8 cellular contexts compared by ENCODE assay signal in genomic region chr3:140736863-140737460, GRCh38. TPM values are rescaled to one million over a fixed set of nuclear protein-coding genes. Genes with fewer than 3 reads are reported as not detected.
DNase-seq lines count a peak whose midpoint lies in the region; FAIRE-seq and TF ChIP-seq lines count a peak whose summit lies in the region.

No MANE protein-coding gene starts in this region.

- no peaks in the 10 kb centered on the region for H3K9me3 ChIP-seq in right atrium auricular region
- no peaks in the 10 kb centered on the region for H3K9me3 ChIP-seq in small intestine (ENCODE audit: control insufficient read depth, low read depth)
- H3K9me3 ChIP-seq in effector memory CD4-positive, alpha-beta T cell (ENCODE audit: control insufficient read depth, low read length), result no peaks in the 10 kb centered on the region

- no peak overlapping the region for H3K4me3 ChIP-seq in GM12865 (ENCODE audit: low read depth, low read length)
- H3K4me3 ChIP-seq in right atrium auricular region, result no peak overlapping the region
- H3K4me3 ChIP-seq in small intestine (ENCODE audit: low read depth in 1 of 2, low read length in 2 of 2), result no peak overlapping the region
- no peak overlapping the region for H3K4me3 ChIP-seq in effector memory CD4-positive, alpha-beta T cell (ENCODE audit: insufficient read depth, low read depth, low read length, poor library complexity, severe bottlenecking)

- no peaks in the 10 kb centered on the region for H3K4me1 Mint-ChIP-seq in activated naive CD8-positive, alpha-beta T cell treated with anti-CD3 and anti-CD28 coated beads for 36 hours
- H3K4me1 Mint-ChIP-seq in activated T-helper 2 cell treated with anti-CD3 and anti-CD28 coated beads, Interferon-gamma antibody, Interleukin-2, Interleukin-4, amounts not matched to agents 10 μg/mL and 5 μg/mL and 100 μg/mL, durations not matched to agents 14 hours and 24 hours and 36 hours (ENCODE audit: low read depth), result no peaks in the 10 kb centered on the region

- WGBS in small intestine, 3 donors, result 39 to 48% (median 43%) methylated on average over 5 of the region's 5 CpGs

- no peaks in the 10 kb centered on the region for H3K4me1 ChIP-seq in right atrium auricular region
- H3K4me1 ChIP-seq in small intestine (ENCODE audit: control insufficient read depth in 2 of 2, insufficient read depth in 1 of 2, low read depth in 1 of 2, low read length in 1 of 2), result no peaks in the 10 kb centered on the region
- H3K4me1 ChIP-seq in effector memory CD4-positive, alpha-beta T cell (ENCODE audit: control insufficient read depth, insufficient read depth, low read length, poor library complexity, severe bottlenecking), result no peaks in the 10 kb centered on the region

- no peak overlapping the region for H3K4me3 Mint-ChIP-seq in activated naive CD8-positive, alpha-beta T cell treated with anti-CD3 and anti-CD28 coated beads for 36 hours
- no peak overlapping the region for H3K4me3 Mint-ChIP-seq in activated T-helper 2 cell treated with anti-CD3 and anti-CD28 coated beads, Interferon-gamma antibody, Interleukin-2, Interleukin-4, amounts not matched to agents 10 μg/mL and 5 μg/mL and 100 μg/mL, durations not matched to agents 14 hours and 24 hours and 36 hours (ENCODE audit: low read depth)

- no peaks in the 10 kb centered on the region for H3K9me3 Mint-ChIP-seq in activated naive CD8-positive, alpha-beta T cell treated with anti-CD3 and anti-CD28 coated beads for 36 hours
- no peaks in the 10 kb centered on the region for H3K9me3 Mint-ChIP-seq in activated T-helper 2 cell treated with anti-CD3 and anti-CD28 coated beads, Interferon-gamma antibody, Interleukin-2, Interleukin-4, amounts not matched to agents 10 μg/mL and 5 μg/mL and 100 μg/mL, durations not matched to agents 14 hours and 24 hours and 36 hours

- DNase-seq in GM12865 (ENCODE audit: low read depth) (peak; percentile 27), NCI-H1105 (lab: John Stamatoyannopoulos, UW) (peak; percentile 61), right atrium auricular region (ENCODE audit: low spot score) (peak; percentile 66), small intestine (peak; percentile 5)
- peak; percentile 7 for DNase-seq in activated naive CD8-positive, alpha-beta T cell treated with anti-CD3 and anti-CD28 coated beads for 36 hours
- no peak for DNase-seq in activated T-helper 2 cell treated with anti-CD3 and anti-CD28 coated beads, Interferon-gamma antibody, Interleukin-2, Interleukin-4, amounts not matched to agents 10 μg/mL and 5 μg/mL and 100 μg/mL, durations not matched to agents 14 hours and 24 hours and 36 hours (ENCODE audit: low spot score)
- no peak for DNase-seq in effector memory CD4-positive, alpha-beta T cell

- TF ChIP-seq CTCF in 22Rv1 (IDR thresholded peaks at IDR 0.05), result peak; percentile 42
- TF ChIP-seq CTCF in GM12865 (IDR thresholded peaks at IDR 0.05; ENCODE audit: insufficient read depth, low read depth, low read length, missing control alignments), result peak; percentile 37
- peak; percentile 35 to 72 for TF ChIP-seq CTCF in right atrium auricular region (IDR thresholded peaks at IDR 0.05)

- H3K36me3 Mint-ChIP-seq in activated naive CD8-positive, alpha-beta T cell treated with anti-CD3 and anti-CD28 coated beads for 36 hours, result no peaks in the 10 kb centered on the region
- H3K36me3 Mint-ChIP-seq in activated T-helper 2 cell treated with anti-CD3 and anti-CD28 coated beads, Interferon-gamma antibody, Interleukin-2, Interleukin-4, amounts not matched to agents 10 μg/mL and 5 μg/mL and 100 μg/mL, durations not matched to agents 14 hours and 24 hours and 36 hours (ENCODE audit: low read depth), result no peaks in the 10 kb centered on the region

- intact Hi-C loops in activated T-helper 2 cell treated with anti-CD3 and anti-CD28 coated beads, Interferon-gamma antibody, Interleukin-2, Interleukin-4, amounts not matched to agents 10 μg/mL and 5 μg/mL and 100 μg/mL, durations not matched to agents 14 hours and 24 hours and 36 hours (cut with micrococcal nuclease), result no loop called here

- no peak for FAIRE-seq in small intestine (lab: Jason Lieb, UNC)

- no peak overlapping the region for H3K27ac Mint-ChIP-seq in activated naive CD8-positive, alpha-beta T cell treated with anti-CD3 and anti-CD28 coated beads for 36 hours
- H3K27ac Mint-ChIP-seq in activated T-helper 2 cell treated with anti-CD3 and anti-CD28 coated beads, Interferon-gamma antibody, Interleukin-2, Interleukin-4, amounts not matched to agents 10 μg/mL and 5 μg/mL and 100 μg/mL, durations not matched to agents 14 hours and 24 hours and 36 hours, result no peak overlapping the region

- H3K27me3 ChIP-seq in right atrium auricular region (no peaks in the 10 kb centered on the region), small intestine (ENCODE audit: control insufficient read depth in 2 of 2, insufficient read depth in 2 of 2, low read length in 2 of 2) (peaks cover 0 to 2% of the 10 kb centered on the region in 2 donors)
- H3K27me3 ChIP-seq in effector memory CD4-positive, alpha-beta T cell (replicated peaks; ENCODE audit: control insufficient read depth, insufficient read depth, low read length, poor library complexity, severe bottlenecking), result peaks cover 3% of the 10 kb centered on the region

- H3K36me3 ChIP-seq in right atrium auricular region (no peaks in the 10 kb centered on the region), small intestine (ENCODE audit: control insufficient read depth in 2 of 2, insufficient read depth in 2 of 2, low read length in 2 of 2) (no peaks in the 10 kb centered on the region)
- no peaks in the 10 kb centered on the region for H3K36me3 ChIP-seq in effector memory CD4-positive, alpha-beta T cell (ENCODE audit: control insufficient read depth, insufficient read depth, low read length)

- no peak overlapping the region for H3K27ac ChIP-seq in 22Rv1
- H3K27ac ChIP-seq in right atrium auricular region, result no peak overlapping the region
- H3K27ac ChIP-seq in small intestine (ENCODE audit: low read depth in 1 of 2, low read length in 1 of 2), result no peak overlapping the region
- no peak overlapping the region for H3K27ac ChIP-seq in effector memory CD4-positive, alpha-beta T cell (ENCODE audit: insufficient read depth, low read length, poor library complexity, severe bottlenecking)

- no peaks in the 10 kb centered on the region for H3K27me3 Mint-ChIP-seq in activated naive CD8-positive, alpha-beta T cell treated with anti-CD3 and anti-CD28 coated beads for 36 hours
- peaks cover 10% of the 10 kb centered on the region for H3K27me3 Mint-ChIP-seq in activated T-helper 2 cell treated with anti-CD3 and anti-CD28 coated beads, Interferon-gamma antibody, Interleukin-2, Interleukin-4, amounts not matched to agents 10 μg/mL and 5 μg/mL and 100 μg/mL, durations not matched to agents 14 hours and 24 hours and 36 hours (ENCODE audit: low read depth)

RNA-seq across cellular contexts. Expression of gene TRIM42, which starts 59.1 kb away (rescaled TPM):
- not detected for total RNA-seq in activated naive CD8-positive, alpha-beta T cell treated with anti-CD3 and anti-CD28 coated beads for 36 hours
- not detected for total RNA-seq in right atrium auricular region
- polyA plus RNA-seq in small intestine, result not detected
- total RNA-seq in activated T-helper 2 cell treated with anti-CD3 and anti-CD28 coated beads, Interferon-gamma antibody, Interleukin-2, Interleukin-4, amounts not matched to agents 10 μg/mL and 5 μg/mL and 100 μg/mL, durations not matched to agents 14 hours and 24 hours and 36 hours, result not detected in 2 replicates

Comparison
In these comparisons a context has a peak if more than half of its experiments do, and no peak if none do; other contexts are left out.
1. DNase-seq: peak in GM12865 (single experiment), NCI-H1105 (single experiment), activated naive CD8-positive, alpha-beta T cell treated with anti-CD3 and anti-CD28 coated beads for 36 hours (single experiment), right atrium auricular region (single experiment) and small intestine (single experiment); none in activated T-helper 2 cell treated with anti-CD3 and anti-CD28 coated beads, Interferon-gamma antibody, Interleukin-2, Interleukin-4, amounts not matched to agents 10 μg/mL and 5 μg/mL and 100 μg/mL, durations not matched to agents 14 hours and 24 hours and 36 hours (single experiment) and effector memory CD4-positive, alpha-beta T cell (0 of 3).
2. Peak in every context shown above with its lines, with median percentiles within 50 percentile points of each other: CTCF ChIP-seq.